ENCODE assay signal across 9 cellular contexts in genomic region chr2:207143131-207143473, GRCh38. TPM values are rescaled to one million over a fixed set of nuclear protein-coding genes. Genes with fewer than 3 reads are reported as not detected.
A peak's percentile ranks its signal among the peaks of the same experiment; 100 is the strongest.
DNase-seq lines count a peak whose midpoint lies in the region; ATAC-seq and TF ChIP-seq lines count a peak whose summit lies in the region.
"Had no signal": no experiment of that assay in that cellular context is flagged by ENCODE, and none has a peak within 500 bp of the region (broad histone marks: within the 10 kb centered on the region; RNA-seq: fewer than 3 reads in every experiment).

No MANE protein-coding gene starts in this region.

- H3K9me3 ChIP-seq in HUES6 (ENCODE audit: control insufficient read depth, insufficient read depth, low read depth, low read length): no peaks in the 10 kb centered on the region

- H3K9ac ChIP-seq in HUES6 (ENCODE audit: low read length): no peak overlapping the region

- no peaks in the 10 kb centered on the region for H3K27me3 Mint-ChIP-seq in CD14-positive monocyte (ENCODE audit: low read depth in 3 of 3)
- H3K27me3 Mint-ChIP-seq in natural killer cell treated with Interleukin-12 subunit alpha and Interleukin-12 subunit beta and Interleukin-15 and Interleukin-18, amount 100 ng/mL, for 72 hours: no peaks in the 10 kb centered on the region

- peak overlapping the region; percentile 70 to 76 for H3K4me3 Mint-ChIP-seq in CD14-positive monocyte
- H3K4me3 Mint-ChIP-seq in natural killer cell treated with Interleukin-12 subunit alpha and Interleukin-12 subunit beta and Interleukin-15 and Interleukin-18, amount 100 ng/mL, for 72 hours: peak overlapping the region; percentile 74

- H3K4me3 ChIP-seq in HUES6 (ENCODE audit: low read depth, low read length): 0 out of 2 replicates have a peak overlapping the region, but pooled peaks have one; percentile 2
- H3K4me3 ChIP-seq: K562 had no signal

- DNase-seq in CD14-positive monocyte (ENCODE audit: low spot score): no peak
- no peak for DNase-seq in natural killer cell treated with Interleukin-12 subunit alpha and Interleukin-12 subunit beta and Interleukin-15 and Interleukin-18, amount 100 ng/mL, for 72 hours (ENCODE audit: low spot score)
- no peak for DNase-seq in kidney glomerular epithelial cell (lab: John Stamatoyannopoulos, UW)
- DNase-seq in nucleus accumbens (lab: John Stamatoyannopoulos, UW): no peak
- no peak for DNase-seq in head of caudate nucleus

- H3K36me3 ChIP-seq in HUES6 (ENCODE audit: control insufficient read depth, insufficient read depth, low read length): peaks cover 9% of the 10 kb centered on the region

- no peak for ATAC-seq in natural killer cell treated with Interleukin-12 subunit alpha and Interleukin-12 subunit beta and Interleukin-15 and Interleukin-18, amount 100 ng/mL, for 72 hours
- no peak for ATAC-seq in HG03175 (IDR thresholded peaks at IDR 0.05; ENCODE audit: unreplicated experiment)
- ATAC-seq: K562 had no signal

- H3K27ac ChIP-seq in HUES6 (ENCODE audit: low read depth, low read length) (peak overlapping the region; percentile 59; the same call in 1 of the 2 replicates), cingulate gyrus (ENCODE audit: low read depth, low read length) (peak overlapping the region; percentile 87)

- H3K27me3 ChIP-seq in HUES6 (ENCODE audit: control insufficient read depth, insufficient read depth, low read length): no peaks in the 10 kb centered on the region

- TF ChIP-seq CTCF in CD14-positive monocyte (IDR thresholded peaks at IDR 0.05): no peak

- peak overlapping the region; percentile 96 to 100 (median 97) for H3K27ac Mint-ChIP-seq in CD14-positive monocyte
- H3K27ac Mint-ChIP-seq in natural killer cell treated with Interleukin-12 subunit alpha and Interleukin-12 subunit beta and Interleukin-15 and Interleukin-18, amount 100 ng/mL, for 72 hours: peak overlapping the region; percentile 79 to 95

- peaks cover 0 to 2% (median 0%) of the 10 kb centered on the region in 7 donors for H3K9me3 Mint-ChIP-seq in CD14-positive monocyte
- H3K9me3 Mint-ChIP-seq in natural killer cell treated with Interleukin-12 subunit alpha and Interleukin-12 subunit beta and Interleukin-15 and Interleukin-18, amount 100 ng/mL, for 72 hours: no peaks in the 10 kb centered on the region

- peaks cover 54% of the 10 kb centered on the region for H3K4me1 ChIP-seq in HUES6 (ENCODE audit: control insufficient read depth, insufficient read depth, low read length)

- H3K4me1 Mint-ChIP-seq in CD14-positive monocyte: peaks cover 81% of the 10 kb centered on the region
- peaks cover 39% of the 10 kb centered on the region in 2 donors for H3K4me1 Mint-ChIP-seq in natural killer cell treated with Interleukin-12 subunit alpha and Interleukin-12 subunit beta and Interleukin-15 and Interleukin-18, amount 100 ng/mL, for 72 hours (ENCODE audit: low read depth in 2 of 2)

- H3K36me3 Mint-ChIP-seq in CD14-positive monocyte: peaks cover 38 to 50% of the 10 kb centered on the region in 2 donors
- no peaks in the 10 kb centered on the region for H3K36me3 Mint-ChIP-seq in natural killer cell treated with Interleukin-12 subunit alpha and Interleukin-12 subunit beta and Interleukin-15 and Interleukin-18, amount 100 ng/mL, for 72 hours

- intact Hi-C loops in CD14-positive monocyte (cut with micrococcal nuclease): loop anchor here in 1 of 2 donors (2.0 to 5.0 kb wide), 2 partner anchors 22 to 94 kb away; partner anchors contain the start of gene KLF7
- intact Hi-C loops in head of caudate nucleus (cut with DNase I): no loop called here

RNA-seq across cellular contexts. Expression of gene KLF7, which starts 22.6 kb away (rescaled TPM):
- 10 to 100 TPM in 1 of 2 donors, 1 to 10 TPM in 1; 9.4 to 10.3 TPM for polyA plus RNA-seq in CD14-positive monocyte
- total RNA-seq in natural killer cell treated with Interleukin-12 subunit alpha and Interleukin-12 subunit beta and Interleukin-15 and Interleukin-18, amount 100 ng/mL, for 72 hours: 10 to 100 TPM; 13.3 to 49.1 TPM
